ENCODE assay signal across 9 cellular contexts in genomic region chr10:15725603-15726002, GRCh38. TPM values are rescaled to one million over a fixed set of nuclear protein-coding genes. Genes with fewer than 3 reads are reported as not detected.
A peak's percentile ranks its signal among the peaks of the same experiment; 100 is the strongest.
DNase-seq lines count a peak whose midpoint lies in the region; ATAC-seq, FAIRE-seq and TF ChIP-seq lines count a peak whose summit lies in the region.
"Had no signal": no experiment of that assay in that cellular context is flagged by ENCODE, and none has a peak within 500 bp of the region (broad histone marks: within the 10 kb centered on the region; RNA-seq: fewer than 3 reads in every experiment).

No MANE protein-coding gene starts in this region.

- H3K27ac ChIP-seq in keratinocyte (ENCODE audit: control insufficient read depth, insufficient read depth, low read length) (no peak overlapping the region), aorta (ENCODE audit: low read depth in 1 of 2, low read length in 2 of 2) (peak overlapping the region; percentile 69 to 87)

- H2AFZ ChIP-seq in keratinocyte (ENCODE audit: control insufficient read depth, low read length): no peak overlapping the region

- no peaks in the 10 kb centered on the region for H3K4me1 ChIP-seq in keratinocyte (ENCODE audit: control insufficient read depth, extremely low read depth, insufficient read depth, low read length)
- peaks cover 0 to 8% of the 10 kb centered on the region in 2 donors for H3K4me1 ChIP-seq in aorta (ENCODE audit: control insufficient read depth in 1 of 2, insufficient read depth in 2 of 2, low read length in 2 of 2)

- no peak overlapping the region for H3K9ac ChIP-seq in keratinocyte (ENCODE audit: control insufficient read depth, extremely low read depth, insufficient read depth, low read length)

- H3K27me3 ChIP-seq in keratinocyte (ENCODE audit: control insufficient read depth, extremely low read depth, insufficient read depth, low read length): peaks cover 5% of the 10 kb centered on the region
- no peaks in the 10 kb centered on the region for H3K27me3 ChIP-seq in aorta (ENCODE audit: control insufficient read depth in 1 of 2, insufficient read depth in 2 of 2, low read length in 1 of 2)

- 0% methylated on average over 2 of the region's 2 CpGs for WGBS in aorta, 2 donors

- no peaks in the 10 kb centered on the region for H4K20me1 ChIP-seq in keratinocyte (ENCODE audit: control insufficient read depth, extremely low read depth, insufficient read depth, low read length)

- no peak for FAIRE-seq in keratinocyte (lab: Jason Lieb, UNC)

- peak; percentile 84 for ATAC-seq in aorta (ENCODE audit: low FRiP score)
- ATAC-seq in GM21447 (IDR thresholded peaks at IDR 0.05; ENCODE audit: unreplicated experiment): no peak

- H3K9me1 ChIP-seq in keratinocyte (ENCODE audit: control insufficient read depth, extremely low read depth, insufficient read depth, low read length): no peaks in the 10 kb centered on the region

- dilution Hi-C loops in keratinocyte (cut with MboI; ENCODE audit: extremely low pct_ligation_motif_present, low sequenced_read_pairs): no loop called here

- H3K36me3 ChIP-seq in keratinocyte (ENCODE audit: control insufficient read depth in 2 of 2, extremely low read depth in 1 of 2, insufficient read depth in 2 of 2, low read length in 2 of 2) (no peaks in the 10 kb centered on the region), aorta (ENCODE audit: control insufficient read depth in 1 of 2, insufficient read depth in 2 of 2, low read length in 1 of 2) (no peaks in the 10 kb centered on the region)

- peak; percentile 64 for TF ChIP-seq CTCF in astrocyte of the spinal cord (IDR thresholded peaks at IDR 0.05; ENCODE audit: low read depth, low read length)
- peak; percentile 42 to 60 (median 57) for TF ChIP-seq CTCF in keratinocyte (optimal IDR thresholded peaks at IDR 0.05 in 1 of 3, IDR thresholded peaks at IDR 0.05 in 1 of 3, conservative IDR thresholded peaks at IDR 0.05 in 1 of 3; ENCODE audit: extremely low read depth in 1 of 3, insufficient read depth in 2 of 3, low read length in 3 of 3)

- H3K79me2 ChIP-seq in keratinocyte (ENCODE audit: control insufficient read depth, insufficient read depth, low read length): no peaks in the 10 kb centered on the region

- H3K9me3 ChIP-seq in keratinocyte (ENCODE audit: control insufficient read depth, low read depth, low read length) (no peaks in the 10 kb centered on the region), aorta (ENCODE audit: control insufficient read depth, low read length) (no peaks in the 10 kb centered on the region)

- H3K4me3 ChIP-seq in astrocyte of the spinal cord (ENCODE audit: low read depth, low read length) (no peak overlapping the region), keratinocyte (ENCODE audit: control insufficient read depth in 2 of 3, extremely low read depth in 1 of 3, insufficient read depth in 2 of 3, low read depth in 1 of 3, low read length in 3 of 3) (no peak overlapping the region), aorta (ENCODE audit: low read length in 2 of 2) (no peak overlapping the region)

- peak; percentile 51 for DNase-seq in NCI-H748 (lab: John Stamatoyannopoulos, UW; ENCODE audit: unreplicated experiment)
- no peak for DNase-seq in NCI-H748 treated with DMSO at 0.1 percent for 48 hours (lab: John Stamatoyannopoulos, UW)
- DNase-seq in Kasumi-1 (lab: John Stamatoyannopoulos, UW): peak; percentile 75 to 79
- DNase-seq in astrocyte of the spinal cord (ENCODE audit: low read depth, low spot score): peak; percentile 74
- no peak for DNase-seq in keratinocyte (ENCODE audit: low read depth, low spot score)
- no peak for DNase-seq in aorta
- no peak for DNase-seq in NK-92 (lab: John Stamatoyannopoulos, UW; ENCODE audit: unreplicated experiment)
- DNase-seq: activated naive CD8-positive, alpha-beta T cell treated with anti-CD3 and anti-CD28 coated beads, Interleukin-2, amount 10 ng/mL, durations not matched to agents 7 days and 5 days had no signal

- intact Hi-C loops in aorta (cut with DNase I): loop anchor here in 1 of 2 donors (5.0 kb wide), 1 partner anchor 62 kb away; no protein-coding TSS in a partner anchor

- in situ Hi-C loops in astrocyte of the spinal cord (cut with HindIII; ENCODE audit: low sequenced_read_pairs): no loop called here

- H3K4me2 ChIP-seq in keratinocyte (ENCODE audit: control insufficient read depth, extremely low read depth, insufficient read depth, low read depth, low read length): no peak overlapping the region

RNA-seq across cellular contexts. Expression of gene ITGA8, which starts 5.9 kb away (rescaled TPM):
- polyA plus RNA-seq in keratinocyte: not detected in 3 replicates
- not detected for polyA plus RNA-seq in keratinocyte (2011; ENCODE audit: low read depth)
- polyA plus RNA-seq in keratinocyte (2011; cell fraction: cytosol; rRNA removed): not detected in 2 replicates
- polyA plus RNA-seq in keratinocyte (2011; cell fraction: nucleus; rRNA removed): not detected in 2 replicates
- not detected in 2 replicates for polyA plus RNA-seq in keratinocyte (2012; ENCODE audit: low replicate concordance)
- polyA minus RNA-seq in keratinocyte: not detected in 3 replicates
- polyA minus RNA-seq in keratinocyte (2011; cell fraction: cytosol; rRNA and poly(A)+ RNA removed): not detected
- not detected in 2 replicates for polyA minus RNA-seq in keratinocyte (2011; cell fraction: nucleus; rRNA and poly(A)+ RNA removed)
- 100 to 1,000 TPM; 516 to 885 TPM for total RNA-seq in aorta
- 100 to 1,000 TPM; 149 to 336 TPM for polyA plus RNA-seq in aorta
- total RNA-seq: activated naive CD8-positive, alpha-beta T cell treated with anti-CD3 and anti-CD28 coated beads, Interleukin-2, amount 10 ng/mL, durations not matched to agents 7 days and 5 days had no signal

Comparison
In these comparisons a context has a peak if more than half of its experiments do, and no peak if none do; other contexts are left out.
1. DNase-seq: peak in NCI-H748 (single experiment), Kasumi-1 (2 of 2) and astrocyte of the spinal cord (single experiment); none in NCI-H748 treated with DMSO at 0.1 percent for 48 hours (single experiment), keratinocyte (single experiment), aorta (0 of 2) and NK-92 (single experiment).
2. RNA of gene ITGA8, which starts 5.9 kb away (polyA plus RNA-seq): 149 to 336 TPM in aorta; not detected in keratinocyte; every median in the first group is over 100 times any median in the second.